1 cellular context compared by ENCODE assay signal in the genomic region with DNA sequence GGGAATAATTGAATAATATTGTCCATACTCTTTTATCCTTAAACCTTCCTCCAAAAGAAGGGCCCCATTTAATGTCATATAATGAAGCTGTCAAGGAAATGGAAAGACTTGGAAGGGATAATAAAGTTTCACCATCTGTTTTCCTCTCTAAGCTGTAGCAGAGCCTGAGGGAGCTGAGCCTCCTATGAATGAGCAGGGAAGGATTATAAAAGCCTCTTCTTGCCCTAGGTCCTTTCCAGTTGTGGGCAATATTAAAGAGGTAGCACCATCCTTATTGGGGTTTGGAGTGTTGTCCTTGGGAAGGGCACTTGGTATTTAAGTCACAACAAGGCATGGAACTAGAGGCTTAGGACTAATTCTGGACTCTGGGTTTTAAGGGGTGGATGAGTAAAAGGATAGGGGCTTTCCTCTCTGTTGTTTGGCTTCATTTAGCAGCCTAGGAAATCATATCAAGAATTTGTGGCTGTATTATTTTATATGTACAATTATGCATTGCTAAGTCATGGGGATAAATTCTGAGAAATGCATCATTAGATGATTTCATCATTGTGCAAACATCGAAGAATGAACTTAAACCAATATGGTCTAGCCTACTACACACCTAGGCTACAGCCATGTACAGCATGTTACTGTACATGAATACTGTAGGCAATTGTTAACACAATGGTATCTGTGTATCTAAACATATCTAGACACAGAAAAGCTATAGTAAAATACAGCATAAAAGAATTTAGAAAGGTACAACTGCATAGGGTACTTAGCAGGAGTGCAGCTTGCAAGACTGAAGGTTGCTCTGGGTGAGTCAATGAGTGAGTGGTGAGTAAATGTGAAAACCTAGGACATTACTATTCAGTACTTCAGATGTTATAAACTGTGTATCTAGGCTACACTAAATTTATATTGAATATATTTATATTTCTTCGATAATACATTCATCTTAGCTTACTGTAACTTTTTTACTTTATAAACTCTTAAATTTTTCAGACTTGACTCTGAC.
TF ChIP-seq lines count a peak whose summit lies in the region.

No MANE protein-coding gene starts in this region.

TF ChIP-seq in GM12878, 131 proteins besides CTCF, POLR2A, EP300 and RAD21 (continued from another document):
- TF ChIP-seq, protein P1, sequence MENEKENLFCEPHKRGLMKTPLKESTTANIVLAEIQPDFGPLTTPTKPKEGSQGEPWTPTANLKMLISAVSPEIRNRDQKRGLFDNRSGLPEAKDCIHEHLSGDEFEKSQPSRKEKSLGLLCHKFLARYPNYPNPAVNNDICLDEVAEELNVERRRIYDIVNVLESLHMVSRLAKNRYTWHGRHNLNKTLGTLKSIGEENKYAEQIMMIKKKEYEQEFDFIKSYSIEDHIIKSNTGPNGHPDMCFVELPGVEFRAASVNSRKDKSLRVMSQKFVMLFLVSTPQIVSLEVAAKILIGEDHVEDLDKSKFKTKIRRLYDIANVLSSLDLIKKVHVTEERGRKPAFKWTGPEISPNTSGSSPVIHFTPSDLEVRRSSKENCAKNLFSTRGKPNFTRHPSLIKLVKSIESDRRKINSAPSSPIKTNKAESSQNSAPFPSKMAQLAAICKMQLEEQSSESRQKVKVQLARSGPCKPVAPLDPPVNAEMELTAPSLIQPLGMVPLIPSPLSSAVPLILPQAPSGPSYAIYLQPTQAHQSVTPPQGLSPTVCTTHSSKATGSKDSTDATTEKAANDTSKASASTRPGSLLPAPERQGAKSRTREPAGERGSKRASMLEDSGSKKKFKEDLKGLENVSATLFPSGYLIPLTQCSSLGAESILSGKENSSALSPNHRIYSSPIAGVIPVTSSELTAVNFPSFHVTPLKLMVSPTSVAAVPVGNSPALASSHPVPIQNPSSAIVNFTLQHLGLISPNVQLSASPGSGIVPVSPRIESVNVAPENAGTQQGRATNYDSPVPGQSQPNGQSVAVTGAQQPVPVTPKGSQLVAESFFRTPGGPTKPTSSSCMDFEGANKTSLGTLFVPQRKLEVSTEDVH (IDR thresholded peaks at IDR 0.05; ENCODE audit: low read depth, partially characterized antibody): no peak
- TF ChIP-seq SPI1 (IDR thresholded peaks at IDR 0.05; ENCODE audit: borderline replicate concordance, insufficient read depth, low read depth, low read length): no peak
